Comparison of ENCODE assay signal across 19 cellular contexts in genomic region chr11:59185412-59185811, GRCh38. TPM values are rescaled to one million over a fixed set of nuclear protein-coding genes. Genes with fewer than 3 reads are reported as not detected.
DNase-seq lines count a peak whose midpoint lies in the region; ATAC-seq, FAIRE-seq and TF ChIP-seq lines count a peak whose summit lies in the region.
"Had no signal": no experiment of that assay in that cellular context is flagged by ENCODE, and none has a peak within 500 bp of the region (broad histone marks: within the 10 kb centered on the region; RNA-seq: fewer than 3 reads in every experiment).

No MANE protein-coding gene starts in this region.

- H3K9me3 ChIP-seq in GM23248 (ENCODE audit: low read depth) = no peaks in the 10 kb centered on the region
- no peaks in the 10 kb centered on the region for H3K9me3 ChIP-seq in colonic mucosa
- no peaks in the 10 kb centered on the region for H3K9me3 ChIP-seq in mucosa of descending colon
- H3K9me3 ChIP-seq in small intestine (ENCODE audit: control insufficient read depth, low read depth) = no peaks in the 10 kb centered on the region
- H3K9me3 ChIP-seq: adrenal gland, MG63, testis had no signal

- no peaks in the 10 kb centered on the region for H3K9me2 ChIP-seq in GM23248 (ENCODE audit: insufficient read depth)

- FAIRE-seq in small intestine (lab: Jason Lieb, UNC) = no peak

- intact Hi-C loops in colonic mucosa (cut with DNase I) (no loop called here), mucosa of descending colon (cut with DNase I, micrococcal nuclease) (no loop called here)

- H3K27me3 ChIP-seq in GM23248 (replicated peaks; ENCODE audit: insufficient read depth) = peaks cover 4% of the 10 kb centered on the region; the same call in 1 of the 2 replicates
- H3K27me3 ChIP-seq in colonic mucosa = no peaks in the 10 kb centered on the region
- H3K27me3 ChIP-seq in small intestine (ENCODE audit: control insufficient read depth in 2 of 2, insufficient read depth in 2 of 2, low read length in 2 of 2) = no peaks in the 10 kb centered on the region
- H3K27me3 ChIP-seq: adrenal gland, MG63, testis had no signal

- no peaks in the 10 kb centered on the region for H3F3A ChIP-seq in GM23248 (ENCODE audit: insufficient read depth)

- in situ Hi-C loops in GM23248 (cut with MboI) = loop anchor here (25.0 kb wide), 1 partner anchor 502 kb away; no protein-coding TSS in a partner anchor

- ATAC-seq in mucosa of descending colon (peak; percentile 61), HG03342 (IDR thresholded peaks at IDR 0.05; ENCODE audit: unreplicated experiment) (no peak), GM21619 (IDR thresholded peaks at IDR 0.05; ENCODE audit: unreplicated experiment) (no peak)
- ATAC-seq: Panc1 had no signal

- H3K4me3 ChIP-seq in GM23248 (no peak overlapping the region), colonic mucosa (no peak overlapping the region), mucosa of descending colon (no peak overlapping the region), small intestine (ENCODE audit: low read depth in 1 of 2, low read length in 2 of 2) (peak overlapping the region in 1 of 2 donors; percentile 14)
- H3K4me3 ChIP-seq: adrenal gland, GM23338, MG63, testis had no signal

- no peaks in the 10 kb centered on the region for H3K79me2 ChIP-seq in GM23248 (ENCODE audit: insufficient read depth)

- peak; percentile 15 for DNase-seq in GM23248
- DNase-seq in colonic mucosa = peak; percentile 63
- peak in 1 of 3 donors; percentile 63 for DNase-seq in mucosa of descending colon
- peak; percentile 66 for DNase-seq in small intestine
- DNase-seq in epidermal melanocyte (ENCODE audit: insufficient read length, low spot score) = no peak
- DNase-seq in pons (ENCODE audit: low spot score) = no peak
- DNase-seq: activated effector memory CD4-positive, alpha-beta T cell treated with Interleukin-2 at 50 U/mL for 16 hours; adrenal gland; DMS153; MG63; NCI-H146; posterior cingulate gyrus; stimulated activated CD4-positive, alpha-beta T cell treated with anti-CD3 and anti-CD28 coated beads, Interleukin-4, amount 100 ng/mL, for 4 hours; testis had no signal

- H3K9ac ChIP-seq in GM23248 = no peak overlapping the region
- peak overlapping the region in 1 of 2 donors; percentile 84 for H3K9ac ChIP-seq in colonic mucosa (ENCODE audit: low read depth in 2 of 2, low read length in 2 of 2)

- H3K4me1 ChIP-seq in GM23248 (ENCODE audit: insufficient read depth) (no peaks in the 10 kb centered on the region), colonic mucosa (peaks cover 34% of the 10 kb centered on the region), mucosa of descending colon (ENCODE audit: low read depth) (peaks cover 64% of the 10 kb centered on the region), small intestine (ENCODE audit: control insufficient read depth in 2 of 2, insufficient read depth in 1 of 2, low read depth in 1 of 2, low read length in 1 of 2) (peaks cover 5 to 13% of the 10 kb centered on the region in 2 donors)

- H4K20me1 ChIP-seq in GM23248 (ENCODE audit: insufficient read depth) = no peaks in the 10 kb centered on the region

- WGBS in GM23248 (ENCODE audit: low coverage in 1 of 2, low lambda C conversion rate in 2 of 2, missing lambda C conversion rate in 2 of 2), 2 experiments = 20 to 29% methylated on average over 3 of the region's 3 CpGs
- 10 to 49% (median 34%) methylated on average over 3 of the region's 3 CpGs for WGBS in small intestine, 3 donors

- H3K36me3 ChIP-seq in GM23248 (ENCODE audit: low read depth) (no peaks in the 10 kb centered on the region), colonic mucosa (peaks cover 2% of the 10 kb centered on the region), mucosa of descending colon (ENCODE audit: low read depth) (no peaks in the 10 kb centered on the region), small intestine (ENCODE audit: control insufficient read depth in 2 of 2, insufficient read depth in 2 of 2, low read length in 2 of 2) (peaks cover 3 to 4% of the 10 kb centered on the region in 2 donors)

- no peak for TF ChIP-seq CTCF in colonic mucosa (IDR thresholded peaks at IDR 0.05)
- TF ChIP-seq CTCF in mucosa of descending colon (IDR thresholded peaks at IDR 0.05) = no peak

- no peak overlapping the region for H3K4me2 ChIP-seq in GM23248 (ENCODE audit: unreplicated experiment)
- H3K4me2 ChIP-seq: GM23338 had no signal

- no peak overlapping the region for H3K27ac ChIP-seq in GM23248
- H3K27ac ChIP-seq in colonic mucosa = peak overlapping the region; percentile 73
- H3K27ac ChIP-seq in small intestine (ENCODE audit: low read depth in 1 of 2, low read length in 1 of 2) = peak overlapping the region; percentile 79 to 96

- H2AFZ ChIP-seq in GM23248 = no peak overlapping the region
- H2AFZ ChIP-seq: GM23338 had no signal

RNA-seq across cellular contexts. Expression of gene DTX4, which starts 13.5 kb away (rescaled TPM):
- total RNA-seq in GM23248 (2014; rRNA removed; shearing (Covaris generic)) = 0.22 and 0.38 TPM in 2 replicates
- polyA plus RNA-seq in GM23248 (2016; fragmentation: Nextera tagmentation; extraction: Ambion mirVana) = 0.10 and 0.16 TPM in 2 replicates
- 10 to 100 TPM; 54.7 to 59.7 TPM for total RNA-seq in colonic mucosa
- 10 to 100 TPM; 37.4 to 95.7 (median 53.8) TPM for total RNA-seq in mucosa of descending colon
- polyA plus RNA-seq in small intestine = 10 to 100 TPM; 12.2 to 23.8 (median 21.0) TPM

RNA-seq across cellular contexts. Expression of gene MPEG1, which starts 27.3 kb away (rescaled TPM):
- total RNA-seq in GM23248 (2014; rRNA removed; shearing (Covaris generic)) = not detected in 2 replicates
- polyA plus RNA-seq in GM23248 (2016; fragmentation: Nextera tagmentation; extraction: Ambion mirVana) (not detected in 2 replicates), small intestine (1 to 10 TPM; 1.8 to 8.8 (median 6.5) TPM)
- total RNA-seq in colonic mucosa (10 to 100 TPM in 1 of 2 donors, 1 to 10 TPM in 1; 4.7 to 17.6 TPM), mucosa of descending colon (10 to 100 TPM in 2 of 3 donors, 1 to 10 TPM in 1; 8.7 to 30.8 (median 21.9) TPM)
- total RNA-seq: fibroblast of villous mesenchyme, GM23338 had no signal
- polyA plus RNA-seq: GM23338 had no signal

RNA-seq across cellular contexts. Expression of gene FAM111A, which starts 42.8 kb away (rescaled TPM):
- total RNA-seq in GM23248 (2014; rRNA removed; shearing (Covaris generic)) = 32.3 and 55.3 TPM in 2 replicates
- 27.7 and 31.6 TPM in 2 replicates for polyA plus RNA-seq in GM23248 (2016; fragmentation: Nextera tagmentation; extraction: Ambion mirVana)
- 10 to 100 TPM; 24.9 to 38.1 TPM for total RNA-seq in colonic mucosa
- 10 to 100 TPM; 33.6 to 36.0 (median 35.6) TPM for total RNA-seq in mucosa of descending colon
- 10 to 100 TPM; 16.2 to 19.5 (median 17.9) TPM for polyA plus RNA-seq in small intestine

Comparison
In these comparisons a context has a peak if more than half of its experiments do, and no peak if none do; other contexts are left out.
1. DNase-seq: peak in GM23248 (single experiment), colonic mucosa (single experiment) and small intestine (single experiment); none in epidermal melanocyte (single experiment) and pons (single experiment).
2. RNA of gene DTX4, which starts 13.5 kb away (total RNA-seq): 54.7 to 59.7 TPM in colonic mucosa and 37.4 to 95.7 TPM in mucosa of descending colon; 0.22 to 0.38 TPM in GM23248; every median in the first group is over 10 times any median in the second.